29 cellular contexts compared by ENCODE assay signal in the genomic region with DNA sequence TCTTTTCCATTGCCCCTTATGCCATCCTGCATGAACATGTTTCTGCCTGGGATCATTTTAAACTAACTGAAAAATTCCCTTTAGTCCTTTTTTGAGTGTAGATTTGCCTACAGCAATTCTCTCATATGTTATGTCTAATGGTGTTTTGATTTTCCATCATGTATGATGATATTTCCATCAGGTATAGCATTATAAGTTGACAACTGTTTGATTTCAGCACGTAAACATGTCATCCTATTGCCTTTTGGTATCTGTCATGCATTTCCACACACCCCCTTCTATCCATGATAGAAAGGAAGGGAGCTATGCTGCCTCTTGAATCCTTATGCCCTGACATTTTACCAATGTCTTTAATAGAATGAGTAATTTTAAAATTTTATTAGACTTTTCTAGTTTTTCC.
"Had no signal": no experiment of that assay in that cellular context is flagged by ENCODE, and none has a peak within 500 bp of the region (broad histone marks: within the 10 kb centered on the region; RNA-seq: fewer than 3 reads in every experiment).

No MANE protein-coding gene starts in this region.

- H3K4me3 Mint-ChIP-seq: stimulated activated effector memory CD8-positive, alpha-beta T cell treated with anti-CD3 and anti-CD28 coated beads, Interleukin-12 subunit alpha, Interleukin-12 subunit beta, amount 100 ng/mL, for 72 hours; stimulated activated memory B cell treated with anti-CD40 and anti-IgM and Interleukin-4, amounts not matched to agents 10 μg/mL and 1 μg/mL and 100 μg/mL, for 72 hours; stimulated activated naive B cell treated with anti-CD40 and anti-IgM and Interleukin-4, amounts not matched to agents 10 μg/mL and 1 μg/mL and 100 μg/mL, for 72 hours; stimulated activated naive CD8-positive, alpha-beta T cell treated with anti-CD3 and anti-CD28 coated beads, Interleukin-15, amount 100 ng/mL, for 72 hours; stimulated activated naive CD8-positive, alpha-beta T cell treated with anti-CD3 and anti-CD28 coated beads, Interleukin-15, Interleukin-2, amounts not matched to agents 100 ng/mL and 50 ng/mL, for 24 hours; type B pancreatic cell had no signal

- H3K27me3 Mint-ChIP-seq: stimulated activated memory B cell treated with anti-CD40 and anti-IgM and Interleukin-4, amounts not matched to agents 10 μg/mL and 1 μg/mL and 100 μg/mL, for 72 hours; stimulated activated naive B cell treated with anti-CD40 and anti-IgM and Interleukin-4, amounts not matched to agents 10 μg/mL and 1 μg/mL and 100 μg/mL, for 72 hours; stimulated activated naive CD8-positive, alpha-beta T cell treated with anti-CD3 and anti-CD28 coated beads, Interleukin-15, amount 100 ng/mL, for 72 hours; stimulated activated naive CD8-positive, alpha-beta T cell treated with anti-CD3 and anti-CD28 coated beads, Interleukin-15, Interleukin-2, amounts not matched to agents 100 ng/mL and 50 ng/mL, for 24 hours; type B pancreatic cell had no signal

- H3K36me3 ChIP-seq: stomach, suprapubic skin, thoracic aorta, thyroid gland, tibial artery, tibial nerve, transverse colon, upper lobe of left lung, upper lobe of right lung, uterus, vagina had no signal

- H3K9me3 ChIP-seq: stomach, suprapubic skin, testis, thoracic aorta, thyroid gland, tibial artery, transverse colon, upper lobe of left lung, upper lobe of right lung, uterus, vagina had no signal

- DNase-seq: stimulated activated CD4-positive, alpha-beta T cell treated with anti-CD3 and anti-CD28 coated beads, Interleukin-2, amount 100 ng/mL, for 48 hours; stimulated activated CD4-positive, alpha-beta T cell treated with anti-CD3 and anti-CD28 coated beads, Interleukin-4, amount 100 ng/mL, for 1 hour; stimulated activated CD4-positive, alpha-beta T cell treated with anti-CD3 and anti-CD28 coated beads, Interleukin-4, amount 100 ng/mL, for 24 hours; stimulated activated CD4-positive, alpha-beta T cell treated with anti-CD3 and anti-CD28 coated beads, Interleukin-4, amount 100 ng/mL, for 4 hours; stimulated activated CD8-positive, alpha-beta memory T cell treated with anti-CD3 and anti-CD28 coated beads, Interleukin-4, amount 100 ng/mL, for 48 hours; stimulated activated naive B cell treated with anti-CD40 and anti-IgM and Interleukin-4, amounts not matched to agents 10 μg/mL and 1 μg/mL and 100 μg/mL, for 72 hours; stimulated activated naive CD4-positive, alpha-beta T cell; stimulated activated naive CD4-positive, alpha-beta T cell treated with Interleukin-2 at 50 U/mL for 16 hours; stimulated activated naive CD8-positive, alpha-beta T cell treated with anti-CD3 and anti-CD28 coated beads, Interleukin-15, amount 100 ng/mL, for 72 hours; stimulated activated naive CD8-positive, alpha-beta T cell treated with anti-CD3 and anti-CD28 coated beads, Interleukin-15, Interleukin-2, amounts not matched to agents 100 U/mL and 50 U/mL, for 24 hours; stomach; substantia nigra; testis; thyroid gland; tibial artery; transverse colon; trophoblast cell; upper lobe of right lung; uterus had no signal

- H3K27ac Mint-ChIP-seq: stimulated activated effector memory CD8-positive, alpha-beta T cell treated with anti-CD3 and anti-CD28 coated beads, Interleukin-12 subunit alpha, Interleukin-12 subunit beta, amount 100 ng/mL, for 72 hours; stimulated activated memory B cell treated with anti-CD40 and anti-IgM and Interleukin-4, amounts not matched to agents 10 μg/mL and 1 μg/mL and 100 μg/mL, for 72 hours; stimulated activated naive B cell treated with anti-CD40 and anti-IgM and Interleukin-4, amounts not matched to agents 10 μg/mL and 1 μg/mL and 100 μg/mL, for 72 hours; stimulated activated naive CD8-positive, alpha-beta T cell treated with anti-CD3 and anti-CD28 coated beads, Interleukin-15, amount 100 ng/mL, for 72 hours; stimulated activated naive CD8-positive, alpha-beta T cell treated with anti-CD3 and anti-CD28 coated beads, Interleukin-15, Interleukin-2, amounts not matched to agents 100 ng/mL and 50 ng/mL, for 24 hours; type B pancreatic cell had no signal

- H3K9me3 Mint-ChIP-seq: stimulated activated effector memory CD8-positive, alpha-beta T cell treated with anti-CD3 and anti-CD28 coated beads, Interleukin-12 subunit alpha, Interleukin-12 subunit beta, amount 100 ng/mL, for 72 hours; stimulated activated memory B cell treated with anti-CD40 and anti-IgM and Interleukin-4, amounts not matched to agents 10 μg/mL and 1 μg/mL and 100 μg/mL, for 72 hours; stimulated activated naive CD8-positive, alpha-beta T cell treated with anti-CD3 and anti-CD28 coated beads, Interleukin-15, amount 100 ng/mL, for 72 hours; stimulated activated naive CD8-positive, alpha-beta T cell treated with anti-CD3 and anti-CD28 coated beads, Interleukin-15, Interleukin-2, amounts not matched to agents 100 ng/mL and 50 ng/mL, for 24 hours; type B pancreatic cell had no signal

- H3K27ac ChIP-seq: stomach, suprapubic skin, testis, thoracic aorta, thyroid gland, tibial artery, tibial nerve, transverse colon, upper lobe of left lung, upper lobe of right lung, uterus, vagina had no signal

- H3K4me1 Mint-ChIP-seq: stimulated activated effector memory CD8-positive, alpha-beta T cell treated with anti-CD3 and anti-CD28 coated beads, Interleukin-12 subunit alpha, Interleukin-12 subunit beta, amount 100 ng/mL, for 72 hours; stimulated activated memory B cell treated with anti-CD40 and anti-IgM and Interleukin-4, amounts not matched to agents 10 μg/mL and 1 μg/mL and 100 μg/mL, for 72 hours; stimulated activated naive B cell treated with anti-CD40 and anti-IgM and Interleukin-4, amounts not matched to agents 10 μg/mL and 1 μg/mL and 100 μg/mL, for 72 hours; stimulated activated naive CD8-positive, alpha-beta T cell treated with anti-CD3 and anti-CD28 coated beads, Interleukin-15, amount 100 ng/mL, for 72 hours had no signal

- H3K36me3 Mint-ChIP-seq: stimulated activated effector memory CD8-positive, alpha-beta T cell treated with anti-CD3 and anti-CD28 coated beads, Interleukin-12 subunit alpha, Interleukin-12 subunit beta, amount 100 ng/mL, for 72 hours; stimulated activated memory B cell treated with anti-CD40 and anti-IgM and Interleukin-4, amounts not matched to agents 10 μg/mL and 1 μg/mL and 100 μg/mL, for 72 hours; stimulated activated naive B cell treated with anti-CD40 and anti-IgM and Interleukin-4, amounts not matched to agents 10 μg/mL and 1 μg/mL and 100 μg/mL, for 72 hours; type B pancreatic cell had no signal

- FAIRE-seq: urothelium cell line had no signal

- H3K4me3 ChIP-seq: stomach, suprapubic skin, testis, thoracic aorta, thyroid gland, tibial artery, tibial nerve, transverse colon, upper lobe of left lung, upper lobe of right lung, uterus, vagina had no signal

- H3K27me3 ChIP-seq: stomach, suprapubic skin, testis, thyroid gland, tibial artery, tibial nerve, transverse colon, upper lobe of left lung, upper lobe of right lung, uterus, vagina had no signal

- ATAC-seq: stimulated activated naive B cell treated with anti-CD40 and anti-IgM and Interleukin-4, amounts not matched to agents 10 μg/mL and 1 μg/mL and 100 μg/mL, for 72 hours; stimulated activated naive CD8-positive, alpha-beta T cell treated with anti-CD3 and anti-CD28 coated beads, Interleukin-15, amount 100 ng/mL, for 72 hours; stimulated activated naive CD8-positive, alpha-beta T cell treated with anti-CD3 and anti-CD28 coated beads, Interleukin-15, Interleukin-2, amounts not matched to agents 100 U/mL and 50 U/mL, for 24 hours; upper lobe of right lung had no signal
